In genomic region chr10:17616403-17617030, GRCh38 we compare ENCODE assay signal across 8 cellular contexts. TPM values are rescaled to one million over a fixed set of nuclear protein-coding genes. Genes with fewer than 3 reads are reported as not detected.
DNase-seq lines count a peak whose midpoint lies in the region; ATAC-seq, FAIRE-seq and TF ChIP-seq lines count a peak whose summit lies in the region.

No MANE protein-coding gene starts in this region.

- no peaks in the 10 kb centered on the region for H3F3A ChIP-seq in DOHH2 (ENCODE audit: control insufficient read depth, insufficient read depth)

- H4K20me1 ChIP-seq in DOHH2 (ENCODE audit: control insufficient read depth, insufficient read depth, low read depth, low read length), result no peaks in the 10 kb centered on the region

- no peaks in the 10 kb centered on the region for H3K9me2 ChIP-seq in DOHH2 (replicated peaks; ENCODE audit: control insufficient read depth, low read length)

- H3K9me3 ChIP-seq in DOHH2 (ENCODE audit: control insufficient read depth, insufficient read depth, low read length) (no peaks in the 10 kb centered on the region), kidney (ENCODE audit: control insufficient read depth in 1 of 2, low read length in 2 of 2) (no peaks in the 10 kb centered on the region)

- H3K36me3 ChIP-seq in DOHH2 (ENCODE audit: control insufficient read depth, low read length) (no peaks in the 10 kb centered on the region), kidney (ENCODE audit: control insufficient read depth in 1 of 2, insufficient read depth in 2 of 2, low read length in 2 of 2) (no peaks in the 10 kb centered on the region)

- TF ChIP-seq CTCF in DOHH2 (IDR thresholded peaks at IDR 0.05; ENCODE audit: low read depth, low read length, poor library complexity, severe bottlenecking), result no peak
- no peak for TF ChIP-seq CTCF in kidney (IDR thresholded peaks at IDR 0.05; ENCODE audit: borderline replicate concordance, extremely low read depth, insufficient read depth)

- peak overlapping the region; percentile 76 for H3K4me2 ChIP-seq in DOHH2 (ENCODE audit: low read length)

- peak overlapping the region in 1 of 2 donors; percentile 69 for H3K9ac ChIP-seq in kidney (ENCODE audit: low read length in 2 of 2)

- H3K4me1 ChIP-seq in DOHH2 (ENCODE audit: control insufficient read depth, low read length), result peaks cover 5% of the 10 kb centered on the region
- H3K4me1 ChIP-seq in kidney (ENCODE audit: control insufficient read depth in 1 of 2, insufficient read depth in 1 of 2, low read depth in 1 of 2, low read length in 2 of 2), result peaks cover 0 to 4% of the 10 kb centered on the region in 2 donors

- H3K27me3 ChIP-seq in DOHH2 (ENCODE audit: control insufficient read depth, low read length), result peaks cover 12% of the 10 kb centered on the region

- DNase-seq in HUDEP-2 (lab: John Stamatoyannopoulos, UW; ENCODE audit: unreplicated experiment in 76 of 76) (peak in 59 of 76 experiments; percentile 9 to 74 (median 43)), UCSD-AML1 (lab: John Stamatoyannopoulos, UW; ENCODE audit: unreplicated experiment) (peak; percentile 65), cerebellar cortex (ENCODE audit: low spot score) (peak; percentile 55), kidney (peak; percentile 87), NCI-H345 (lab: John Stamatoyannopoulos, UW) (no peak)
- peak; percentile 27 for DNase-seq in stimulated activated CD4-positive, alpha-beta T cell treated with anti-CD3 and anti-CD28 coated beads, Interleukin-12 subunit alpha, Interleukin-12 subunit beta, amount 100 ng/mL, for 4 hours

- H3K4me3 ChIP-seq in DOHH2 (ENCODE audit: low read length), result peak overlapping the region; percentile 62
- H3K4me3 ChIP-seq in kidney (ENCODE audit: low read length in 2 of 2), result peak overlapping the region; percentile 64 to 71

- no peak overlapping the region for H3K27ac ChIP-seq in DOHH2 (ENCODE audit: low read depth, low read length)
- H3K27ac ChIP-seq in kidney (ENCODE audit: low read depth in 2 of 2, low read length in 2 of 2), result peak overlapping the region; percentile 32 to 53

- no peaks in the 10 kb centered on the region for H3K79me2 ChIP-seq in DOHH2 (ENCODE audit: control insufficient read depth, low read length)

- ATAC-seq in GM21515 (IDR thresholded peaks at IDR 0.05; ENCODE audit: unreplicated experiment), result peak; percentile 39

- intact Hi-C loops in kidney (cut with DNase I), result no loop called here

- FAIRE-seq in kidney (lab: Jason Lieb, UNC), result no peak

RNA-seq across cellular contexts. Expression of gene HACD1, which starts 0.7 kb away (rescaled TPM):
- 11.6 TPM for total RNA-seq in kidney
- 11.4 TPM for polyA plus RNA-seq in kidney (ENCODE audit: insufficient read depth, low read depth, low replicate concordance)

RNA-seq across cellular contexts. Expression of gene STAM, which starts 27.4 kb away (rescaled TPM):
- total RNA-seq in kidney, result 26.1 TPM
- 10.3 TPM for polyA plus RNA-seq in kidney (ENCODE audit: insufficient read depth, low read depth, low replicate concordance)
